11 cellular contexts compared by ENCODE assay signal in genomic region chr1:166170075-166170474, GRCh38. TPM values are rescaled to one million over a fixed set of nuclear protein-coding genes. Genes with fewer than 3 reads are reported as not detected.
DNase-seq lines count a peak whose midpoint lies in the region; ATAC-seq, FAIRE-seq and TF ChIP-seq lines count a peak whose summit lies in the region.
"Had no signal": no experiment of that assay in that cellular context is flagged by ENCODE, and none has a peak within 500 bp of the region (broad histone marks: within the 10 kb centered on the region; RNA-seq: fewer than 3 reads in every experiment).

No MANE protein-coding gene starts in this region.

- CTCF ChIA-PET in activated naive CD4-positive, alpha-beta T cell treated with anti-CD3 and anti-CD28 coated beads for 36 hours (lab: Charles Lee) = no interaction called here
- CTCF ChIA-PET in activated CD4-positive, alpha-beta memory T cell treated with anti-CD3 and anti-CD28 coated beads, Interleukin-2, amount 10 ng/mL, durations not matched to agents 7 days and 5 days (lab: Charles Lee) = no interaction called here

- H3K27ac ChIP-seq in sigmoid colon (peak overlapping the region in 1 of 4 donors; percentile 41), small intestine (ENCODE audit: low read depth in 1 of 2, low read length in 1 of 2) (no peak overlapping the region)
- H3K27ac ChIP-seq: left lung had no signal

- H3K4me1 ChIP-seq in sigmoid colon (peaks cover 0 to 20% (median 16%) of the 10 kb centered on the region in 4 donors), small intestine (ENCODE audit: control insufficient read depth in 2 of 2, insufficient read depth in 1 of 2, low read depth in 1 of 2, low read length in 1 of 2) (peaks cover 0 to 8% of the 10 kb centered on the region in 2 donors)

- no peaks in the 10 kb centered on the region for H3K27me3 ChIP-seq in sigmoid colon
- H3K27me3 ChIP-seq in small intestine (ENCODE audit: control insufficient read depth in 2 of 2, insufficient read depth in 2 of 2, low read length in 2 of 2) = peaks cover 2 to 4% of the 10 kb centered on the region in 2 donors

- H3K36me3 ChIP-seq in sigmoid colon = no peaks in the 10 kb centered on the region
- no peaks in the 10 kb centered on the region for H3K36me3 ChIP-seq in small intestine (ENCODE audit: control insufficient read depth in 2 of 2, insufficient read depth in 2 of 2, low read length in 2 of 2)
- H3K36me3 ChIP-seq: left lung had no signal

- POLR2A ChIA-PET in activated CD4-positive, alpha-beta memory T cell treated with anti-CD3 and anti-CD28 coated beads, Interleukin-2, amount 10 ng/mL, durations not matched to agents 7 days and 5 days (lab: Charles Lee) = no interaction called here

- H3K27me3 Mint-ChIP-seq in activated naive CD4-positive, alpha-beta T cell treated with anti-CD3 and anti-CD28 coated beads for 36 hours (ENCODE audit: low read depth) = peaks cover 33% of the 10 kb centered on the region
- peaks cover 40% of the 10 kb centered on the region for H3K27me3 Mint-ChIP-seq in stimulated activated naive CD8-positive, alpha-beta T cell treated with anti-CD3 and anti-CD28 coated beads, Interleukin-15, Interleukin-2, amounts not matched to agents 100 ng/mL and 50 ng/mL, for 24 hours
- H3K27me3 Mint-ChIP-seq in activated CD4-positive, alpha-beta memory T cell treated with anti-CD3 and anti-CD28 coated beads, Interleukin-2, amount 10 ng/mL, durations not matched to agents 7 days and 5 days = peaks cover 29% of the 10 kb centered on the region

- no peaks in the 10 kb centered on the region for H3K9me3 Mint-ChIP-seq in activated naive CD4-positive, alpha-beta T cell treated with anti-CD3 and anti-CD28 coated beads for 36 hours
- no peaks in the 10 kb centered on the region for H3K9me3 Mint-ChIP-seq in stimulated activated naive CD8-positive, alpha-beta T cell treated with anti-CD3 and anti-CD28 coated beads, Interleukin-15, Interleukin-2, amounts not matched to agents 100 ng/mL and 50 ng/mL, for 24 hours
- H3K9me3 Mint-ChIP-seq in activated CD4-positive, alpha-beta memory T cell treated with anti-CD3 and anti-CD28 coated beads, Interleukin-2, amount 10 ng/mL, durations not matched to agents 7 days and 5 days = no peaks in the 10 kb centered on the region

- TF ChIP-seq CTCF in sigmoid colon (IDR thresholded peaks at IDR 0.05) = no peak

- H3K36me3 Mint-ChIP-seq in activated naive CD4-positive, alpha-beta T cell treated with anti-CD3 and anti-CD28 coated beads for 36 hours (ENCODE audit: low read depth) = no peaks in the 10 kb centered on the region
- no peaks in the 10 kb centered on the region for H3K36me3 Mint-ChIP-seq in stimulated activated naive CD8-positive, alpha-beta T cell treated with anti-CD3 and anti-CD28 coated beads, Interleukin-15, Interleukin-2, amounts not matched to agents 100 ng/mL and 50 ng/mL, for 24 hours (ENCODE audit: low read depth)
- H3K36me3 Mint-ChIP-seq in activated CD4-positive, alpha-beta memory T cell treated with anti-CD3 and anti-CD28 coated beads, Interleukin-2, amount 10 ng/mL, durations not matched to agents 7 days and 5 days (ENCODE audit: low read depth) = no peaks in the 10 kb centered on the region

- no peak for FAIRE-seq in small intestine (lab: Jason Lieb, UNC)

- H3K4me3 ChIP-seq in sigmoid colon = no peak overlapping the region
- H3K4me3 ChIP-seq in small intestine (ENCODE audit: low read depth in 1 of 2, low read length in 2 of 2) = no peak overlapping the region
- H3K4me3 ChIP-seq: left lung had no signal

- no peaks in the 10 kb centered on the region for H3K9me3 ChIP-seq in sigmoid colon
- no peaks in the 10 kb centered on the region for H3K9me3 ChIP-seq in small intestine (ENCODE audit: control insufficient read depth, low read depth)
- H3K9me3 ChIP-seq: left lung had no signal

- WGBS in sigmoid colon, 2 donors = 73 to 75% methylated on average over 2 of the region's 2 CpGs
- WGBS in small intestine, 3 donors = 70 to 88% (median 78%) methylated on average over 2 of the region's 2 CpGs

- peak; percentile 25 for DNase-seq in activated naive CD4-positive, alpha-beta T cell treated with anti-CD3 and anti-CD28 coated beads for 36 hours
- no peak for DNase-seq in activated naive CD4-positive, alpha-beta T cell (lab: John Stamatoyannopoulos, UW)
- no peak for DNase-seq in sigmoid colon
- DNase-seq in activated CD4-positive, alpha-beta memory T cell treated with anti-CD3 and anti-CD28 coated beads, Interleukin-2, amount 10 ng/mL, durations not matched to agents 7 days and 5 days = no peak
- DNase-seq in small intestine = no peak
- DNase-seq: left lung had no signal

- TF ChIP-seq POLR2A in sigmoid colon (IDR thresholded peaks at IDR 0.05) = no peak

- H3K27ac Mint-ChIP-seq in activated naive CD4-positive, alpha-beta T cell treated with anti-CD3 and anti-CD28 coated beads for 36 hours = peak overlapping the region; percentile 55
- peak overlapping the region; percentile 92 for H3K27ac Mint-ChIP-seq in stimulated activated naive CD8-positive, alpha-beta T cell treated with anti-CD3 and anti-CD28 coated beads, Interleukin-15, Interleukin-2, amounts not matched to agents 100 ng/mL and 50 ng/mL, for 24 hours
- no peak overlapping the region for H3K27ac Mint-ChIP-seq in activated CD4-positive, alpha-beta memory T cell treated with anti-CD3 and anti-CD28 coated beads, Interleukin-2, amount 10 ng/mL, durations not matched to agents 7 days and 5 days

- intact Hi-C loops in activated naive CD4-positive, alpha-beta T cell treated with anti-CD3 and anti-CD28 coated beads for 36 hours (cut with micrococcal nuclease) = loop anchor here (5.0 to 10.0 kb wide), 2 partner anchors 88 to 1465 kb away; partner anchors contain the start of gene RCSD1
- intact Hi-C loops in sigmoid colon (cut with DNase I) = no loop called here

- no peak for TF ChIP-seq EP300 in sigmoid colon (IDR thresholded peaks at IDR 0.05)

- ATAC-seq in GM21723 (IDR thresholded peaks at IDR 0.05; ENCODE audit: unreplicated experiment) (peak; percentile 63), HG03175 (IDR thresholded peaks at IDR 0.05; ENCODE audit: unreplicated experiment) (peak; percentile 33)

- peaks cover 28% of the 10 kb centered on the region for H3K4me1 Mint-ChIP-seq in activated naive CD4-positive, alpha-beta T cell treated with anti-CD3 and anti-CD28 coated beads for 36 hours (ENCODE audit: low read depth)
- peaks cover 36% of the 10 kb centered on the region for H3K4me1 Mint-ChIP-seq in stimulated activated naive CD8-positive, alpha-beta T cell treated with anti-CD3 and anti-CD28 coated beads, Interleukin-15, Interleukin-2, amounts not matched to agents 100 ng/mL and 50 ng/mL, for 24 hours (ENCODE audit: low read depth)
- peaks cover 8% of the 10 kb centered on the region for H3K4me1 Mint-ChIP-seq in activated CD4-positive, alpha-beta memory T cell treated with anti-CD3 and anti-CD28 coated beads, Interleukin-2, amount 10 ng/mL, durations not matched to agents 7 days and 5 days

- no peak overlapping the region for H3K4me3 Mint-ChIP-seq in activated naive CD4-positive, alpha-beta T cell treated with anti-CD3 and anti-CD28 coated beads for 36 hours
- H3K4me3 Mint-ChIP-seq in stimulated activated naive CD8-positive, alpha-beta T cell treated with anti-CD3 and anti-CD28 coated beads, Interleukin-15, Interleukin-2, amounts not matched to agents 100 ng/mL and 50 ng/mL, for 24 hours = no peak overlapping the region
- no peak overlapping the region for H3K4me3 Mint-ChIP-seq in activated CD4-positive, alpha-beta memory T cell treated with anti-CD3 and anti-CD28 coated beads, Interleukin-2, amount 10 ng/mL, durations not matched to agents 7 days and 5 days

RNA-seq across cellular contexts. Expression of gene FAM78B, which starts 3.3 kb away (rescaled TPM):
- under 1 TPM in 1 of 2 experiments, not detected in 1; 0.24 TPM for total RNA-seq in activated naive CD4-positive, alpha-beta T cell treated with anti-CD3 and anti-CD28 coated beads for 36 hours
- 1 to 10 TPM; 2.0 to 5.4 (median 3.1) TPM for total RNA-seq in sigmoid colon
- under 1 TPM; 0.23 to 0.87 (median 0.60) TPM for polyA plus RNA-seq in sigmoid colon
- total RNA-seq in activated CD4-positive, alpha-beta memory T cell treated with anti-CD3 and anti-CD28 coated beads, Interleukin-2, amount 10 ng/mL, durations not matched to agents 7 days and 5 days = under 1 TPM; 0.10 to 0.28 TPM
- polyA plus RNA-seq in small intestine = 1 to 10 TPM in 1 of 3 donors, under 1 TPM in 2; 0.22 to 1.3 (median 0.81) TPM
- total RNA-seq: fibroblast of villous mesenchyme, G401 had no signal
